2 cellular contexts compared by ENCODE assay signal in the genomic region with DNA sequence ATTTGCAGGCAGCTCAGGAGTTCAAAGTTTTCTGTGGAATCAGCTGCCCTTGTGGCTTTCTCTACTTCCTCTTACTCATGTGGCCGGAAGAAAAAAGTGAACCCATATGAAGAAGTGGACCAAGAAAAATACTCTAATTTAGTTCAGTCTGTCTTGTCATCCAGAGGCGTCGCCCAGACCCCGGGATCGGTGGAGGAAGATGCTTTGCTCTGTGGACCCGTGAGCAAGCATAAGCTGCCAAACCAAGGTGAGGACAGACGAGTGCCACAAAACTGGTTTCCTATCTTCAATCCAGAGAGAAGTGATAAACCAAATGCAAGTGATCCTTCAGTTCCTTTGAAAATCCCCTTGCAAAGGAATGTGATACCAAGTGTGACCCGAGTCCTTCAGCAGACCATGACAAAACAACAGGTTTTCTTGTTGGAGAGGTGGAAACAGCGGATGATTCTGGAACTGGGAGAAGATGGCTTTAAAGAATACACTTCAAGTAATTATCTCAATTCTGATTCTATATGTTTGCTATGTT.
TF ChIP-seq lines count a peak whose summit lies in the region.

No MANE protein-coding gene starts in this region.

TF ChIP-seq in GM12891, 5 proteins besides CTCF, POLR2A, EP300 and RAD21:
- TF ChIP-seq POLR2AphosphoS5 (IDR thresholded peaks at IDR 0.05; ENCODE audit: low read depth, low read length) (peak; percentile 81; the same call in 1 of the 2 replicates), PAX5 (IDR thresholded peaks at IDR 0.05; ENCODE audit: insufficient read depth, low read length, severe bottlenecking) (no peak), POU2F2 (IDR thresholded peaks at IDR 0.05; ENCODE audit: low read depth, low read length) (peak; percentile 21; the same call in 1 of the 2 replicates), TAF1 (IDR thresholded peaks at IDR 0.05; ENCODE audit: low read depth, low read length) (peak; percentile 83), SPI1 (IDR thresholded peaks at IDR 0.05; ENCODE audit: low read depth, low read length) (peak; percentile 70)

TF ChIP-seq in GM12878, 131 proteins besides CTCF, POLR2A, EP300 and RAD21 (continues in another document):
- TF ChIP-seq, protein P1, sequence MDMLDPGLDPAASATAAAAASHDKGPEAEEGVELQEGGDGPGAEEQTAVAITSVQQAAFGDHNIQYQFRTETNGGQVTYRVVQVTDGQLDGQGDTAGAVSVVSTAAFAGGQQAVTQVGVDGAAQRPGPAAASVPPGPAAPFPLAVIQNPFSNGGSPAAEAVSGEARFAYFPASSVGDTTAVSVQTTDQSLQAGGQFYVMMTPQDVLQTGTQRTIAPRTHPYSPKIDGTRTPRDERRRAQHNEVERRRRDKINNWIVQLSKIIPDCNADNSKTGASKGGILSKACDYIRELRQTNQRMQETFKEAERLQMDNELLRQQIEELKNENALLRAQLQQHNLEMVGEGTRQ (IDR thresholded peaks at IDR 0.05; ENCODE audit: borderline replicate concordance, low read depth, low read length): peak; percentile 33; the same call in 1 of the 2 replicates
- TF ChIP-seq ETV6 (conservative IDR thresholded peaks at IDR 0.05 in 1 of 2, IDR thresholded peaks at IDR 0.05 in 1 of 2; ENCODE audit: borderline replicate concordance in 1 of 2, low read depth in 1 of 2) (peak in 1 of 2 experiments; percentile 57; a peak in 1 of 4 replicates), POLR2AphosphoS2 (IDR thresholded peaks at IDR 0.05; ENCODE audit: low read depth, low read length) (peak; percentile 56; the same call in 1 of the 2 replicates), SIX5 (IDR thresholded peaks at IDR 0.05; ENCODE audit: low read depth, low read length, severe bottlenecking) (no peak), JUNB (IDR thresholded peaks at IDR 0.05) (peak; percentile 20; the same call in 1 of the 2 replicates), SIN3A (IDR thresholded peaks at IDR 0.05; ENCODE audit: low read depth, low read length) (peak; percentile 46; the same call in 1 of the 2 replicates), YY1 (IDR thresholded peaks at IDR 0.05; ENCODE audit: low read depth, low read length) (no peak), IKZF1 (conservative IDR thresholded peaks at IDR 0.05) (peak; percentile 25), NFIC (IDR thresholded peaks at IDR 0.05; ENCODE audit: low read depth, low read length) (peak; percentile 40; the same call in 1 of the 2 replicates), ZNF622 (IDR thresholded peaks at IDR 0.05) (no peak), GABPA (IDR thresholded peaks at IDR 0.05; ENCODE audit: low read depth) (peak; percentile 53; the same call in 1 of the 2 replicates), WRNIP1 (IDR thresholded peaks at IDR 0.05; ENCODE audit: borderline replicate concordance, low read depth, low read length) (peak; percentile 76; the same call in 1 of the 2 replicates), SMAD5 (IDR thresholded peaks at IDR 0.05; ENCODE audit: low read depth) (peak; percentile 82), EED (IDR thresholded peaks at IDR 0.05; ENCODE audit: low read depth) (peak; percentile 64; the same call in 1 of the 2 replicates), ZSCAN29 (IDR thresholded peaks at IDR 0.05) (no peak), PML (IDR thresholded peaks at IDR 0.05; ENCODE audit: low read length) (peak; percentile 54), BHLHE40 (IDR thresholded peaks at IDR 0.05; ENCODE audit: borderline replicate concordance in 1 of 2, low read depth in 2 of 2, low read length in 1 of 2) (peak; percentile 23 to 48; a peak in 1 of 4 replicates), CBFB (IDR thresholded peaks at IDR 0.05; ENCODE audit: low read depth) (peak; percentile 68; the same call in 1 of the 2 replicates), PAX5 (IDR thresholded peaks at IDR 0.05; ENCODE audit: borderline replicate concordance, low read depth, low read length) (peak; percentile 24; the same call in 1 of the 2 replicates), NRF1 (conservative IDR thresholded peaks at IDR 0.05; ENCODE audit: low read depth, low read length) (no peak), RUNX3 (IDR thresholded peaks at IDR 0.05; ENCODE audit: low read length) (peak; percentile 93), CREM (IDR thresholded peaks at IDR 0.05; ENCODE audit: low read depth) (no peak), SPI1 (IDR thresholded peaks at IDR 0.05; ENCODE audit: borderline replicate concordance, insufficient read depth, low read depth, low read length) (peak; percentile 71; the same call in 1 of the 2 replicates), IKZF2 (IDR thresholded peaks at IDR 0.05) (no peak; a peak in 1 of 4 replicates), RBBP5 (conservative IDR thresholded peaks at IDR 0.05) (no peak), TAF1 (IDR thresholded peaks at IDR 0.05; ENCODE audit: borderline replicate concordance, low read depth, low read length) (peak; percentile 68; the same call in 1 of the 2 replicates), DPF2 (IDR thresholded peaks at IDR 0.05) (peak; percentile 12; the same call in 1 of the 2 replicates), FOXM1 (IDR thresholded peaks at IDR 0.05; ENCODE audit: low read depth, low read length) (0 out of 2 replicates have a peak, but pooled peaks have one; percentile 16), CHD1 (IDR thresholded peaks at IDR 0.05; ENCODE audit: low read depth, low read length) (no peak)
- TF ChIP-seq, protein P2, sequence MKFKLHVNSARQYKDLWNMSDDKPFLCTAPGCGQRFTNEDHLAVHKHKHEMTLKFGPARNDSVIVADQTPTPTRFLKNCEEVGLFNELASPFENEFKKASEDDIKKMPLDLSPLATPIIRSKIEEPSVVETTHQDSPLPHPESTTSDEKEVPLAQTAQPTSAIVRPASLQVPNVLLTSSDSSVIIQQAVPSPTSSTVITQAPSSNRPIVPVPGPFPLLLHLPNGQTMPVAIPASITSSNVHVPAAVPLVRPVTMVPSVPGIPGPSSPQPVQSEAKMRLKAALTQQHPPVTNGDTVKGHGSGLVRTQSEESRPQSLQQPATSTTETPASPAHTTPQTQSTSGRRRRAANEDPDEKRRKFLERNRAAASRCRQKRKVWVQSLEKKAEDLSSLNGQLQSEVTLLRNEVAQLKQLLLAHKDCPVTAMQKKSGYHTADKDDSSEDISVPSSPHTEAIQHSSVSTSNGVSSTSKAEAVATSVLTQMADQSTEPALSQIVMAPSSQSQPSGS (IDR thresholded peaks at IDR 0.05; ENCODE audit: low read length): peak; percentile 11; the same call in 1 of the 2 replicates
- TF ChIP-seq, protein P3, sequence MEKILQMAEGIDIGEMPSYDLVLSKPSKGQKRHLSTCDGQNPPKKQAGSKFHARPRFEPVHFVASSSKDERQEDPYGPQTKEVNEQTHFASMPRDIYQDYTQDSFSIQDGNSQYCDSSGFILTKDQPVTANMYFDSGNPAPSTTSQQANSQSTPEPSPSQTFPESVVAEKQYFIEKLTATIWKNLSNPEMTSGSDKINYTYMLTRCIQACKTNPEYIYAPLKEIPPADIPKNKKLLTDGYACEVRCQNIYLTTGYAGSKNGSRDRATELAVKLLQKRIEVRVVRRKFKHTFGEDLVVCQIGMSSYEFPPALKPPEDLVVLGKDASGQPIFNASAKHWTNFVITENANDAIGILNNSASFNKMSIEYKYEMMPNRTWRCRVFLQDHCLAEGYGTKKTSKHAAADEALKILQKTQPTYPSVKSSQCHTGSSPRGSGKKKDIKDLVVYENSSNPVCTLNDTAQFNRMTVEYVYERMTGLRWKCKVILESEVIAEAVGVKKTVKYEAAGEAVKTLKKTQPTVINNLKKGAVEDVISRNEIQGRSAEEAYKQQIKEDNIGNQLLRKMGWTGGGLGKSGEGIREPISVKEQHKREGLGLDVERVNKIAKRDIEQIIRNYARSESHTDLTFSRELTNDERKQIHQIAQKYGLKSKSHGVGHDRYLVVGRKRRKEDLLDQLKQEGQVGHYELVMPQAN (conservative IDR thresholded peaks at IDR 0.05): peak; percentile 78
- TF ChIP-seq, protein P4, sequence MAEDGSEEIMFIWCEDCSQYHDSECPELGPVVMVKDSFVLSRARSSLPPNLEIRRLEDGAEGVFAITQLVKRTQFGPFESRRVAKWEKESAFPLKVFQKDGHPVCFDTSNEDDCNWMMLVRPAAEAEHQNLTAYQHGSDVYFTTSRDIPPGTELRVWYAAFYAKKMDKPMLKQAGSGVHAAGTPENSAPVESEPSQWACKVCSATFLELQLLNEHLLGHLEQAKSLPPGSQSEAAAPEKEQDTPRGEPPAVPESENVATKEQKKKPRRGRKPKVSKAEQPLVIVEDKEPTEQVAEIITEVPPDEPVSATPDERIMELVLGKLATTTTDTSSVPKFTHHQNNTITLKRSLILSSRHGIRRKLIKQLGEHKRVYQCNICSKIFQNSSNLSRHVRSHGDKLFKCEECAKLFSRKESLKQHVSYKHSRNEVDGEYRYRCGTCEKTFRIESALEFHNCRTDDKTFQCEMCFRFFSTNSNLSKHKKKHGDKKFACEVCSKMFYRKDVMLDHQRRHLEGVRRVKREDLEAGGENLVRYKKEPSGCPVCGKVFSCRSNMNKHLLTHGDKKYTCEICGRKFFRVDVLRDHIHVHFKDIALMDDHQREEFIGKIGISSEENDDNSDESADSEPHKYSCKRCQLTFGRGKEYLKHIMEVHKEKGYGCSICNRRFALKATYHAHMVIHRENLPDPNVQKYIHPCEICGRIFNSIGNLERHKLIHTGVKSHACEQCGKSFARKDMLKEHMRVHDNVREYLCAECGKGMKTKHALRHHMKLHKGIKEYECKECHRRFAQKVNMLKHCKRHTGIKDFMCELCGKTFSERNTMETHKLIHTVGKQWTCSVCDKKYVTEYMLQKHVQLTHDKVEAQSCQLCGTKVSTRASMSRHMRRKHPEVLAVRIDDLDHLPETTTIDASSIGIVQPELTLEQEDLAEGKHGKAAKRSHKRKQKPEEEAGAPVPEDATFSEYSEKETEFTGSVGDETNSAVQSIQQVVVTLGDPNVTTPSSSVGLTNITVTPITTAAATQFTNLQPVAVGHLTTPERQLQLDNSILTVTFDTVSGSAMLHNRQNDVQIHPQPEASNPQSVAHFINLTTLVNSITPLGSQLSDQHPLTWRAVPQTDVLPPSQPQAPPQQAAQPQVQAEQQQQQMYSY (CRISPR knock-in tag; IDR thresholded peaks at IDR 0.05): no peak
- TF ChIP-seq, protein P5, sequence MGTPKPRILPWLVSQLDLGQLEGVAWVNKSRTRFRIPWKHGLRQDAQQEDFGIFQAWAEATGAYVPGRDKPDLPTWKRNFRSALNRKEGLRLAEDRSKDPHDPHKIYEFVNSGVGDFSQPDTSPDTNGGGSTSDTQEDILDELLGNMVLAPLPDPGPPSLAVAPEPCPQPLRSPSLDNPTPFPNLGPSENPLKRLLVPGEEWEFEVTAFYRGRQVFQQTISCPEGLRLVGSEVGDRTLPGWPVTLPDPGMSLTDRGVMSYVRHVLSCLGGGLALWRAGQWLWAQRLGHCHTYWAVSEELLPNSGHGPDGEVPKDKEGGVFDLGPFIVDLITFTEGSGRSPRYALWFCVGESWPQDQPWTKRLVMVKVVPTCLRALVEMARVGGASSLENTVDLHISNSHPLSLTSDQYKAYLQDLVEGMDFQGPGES (IDR thresholded peaks at IDR 0.05): no peak
- TF ChIP-seq, protein P6, sequence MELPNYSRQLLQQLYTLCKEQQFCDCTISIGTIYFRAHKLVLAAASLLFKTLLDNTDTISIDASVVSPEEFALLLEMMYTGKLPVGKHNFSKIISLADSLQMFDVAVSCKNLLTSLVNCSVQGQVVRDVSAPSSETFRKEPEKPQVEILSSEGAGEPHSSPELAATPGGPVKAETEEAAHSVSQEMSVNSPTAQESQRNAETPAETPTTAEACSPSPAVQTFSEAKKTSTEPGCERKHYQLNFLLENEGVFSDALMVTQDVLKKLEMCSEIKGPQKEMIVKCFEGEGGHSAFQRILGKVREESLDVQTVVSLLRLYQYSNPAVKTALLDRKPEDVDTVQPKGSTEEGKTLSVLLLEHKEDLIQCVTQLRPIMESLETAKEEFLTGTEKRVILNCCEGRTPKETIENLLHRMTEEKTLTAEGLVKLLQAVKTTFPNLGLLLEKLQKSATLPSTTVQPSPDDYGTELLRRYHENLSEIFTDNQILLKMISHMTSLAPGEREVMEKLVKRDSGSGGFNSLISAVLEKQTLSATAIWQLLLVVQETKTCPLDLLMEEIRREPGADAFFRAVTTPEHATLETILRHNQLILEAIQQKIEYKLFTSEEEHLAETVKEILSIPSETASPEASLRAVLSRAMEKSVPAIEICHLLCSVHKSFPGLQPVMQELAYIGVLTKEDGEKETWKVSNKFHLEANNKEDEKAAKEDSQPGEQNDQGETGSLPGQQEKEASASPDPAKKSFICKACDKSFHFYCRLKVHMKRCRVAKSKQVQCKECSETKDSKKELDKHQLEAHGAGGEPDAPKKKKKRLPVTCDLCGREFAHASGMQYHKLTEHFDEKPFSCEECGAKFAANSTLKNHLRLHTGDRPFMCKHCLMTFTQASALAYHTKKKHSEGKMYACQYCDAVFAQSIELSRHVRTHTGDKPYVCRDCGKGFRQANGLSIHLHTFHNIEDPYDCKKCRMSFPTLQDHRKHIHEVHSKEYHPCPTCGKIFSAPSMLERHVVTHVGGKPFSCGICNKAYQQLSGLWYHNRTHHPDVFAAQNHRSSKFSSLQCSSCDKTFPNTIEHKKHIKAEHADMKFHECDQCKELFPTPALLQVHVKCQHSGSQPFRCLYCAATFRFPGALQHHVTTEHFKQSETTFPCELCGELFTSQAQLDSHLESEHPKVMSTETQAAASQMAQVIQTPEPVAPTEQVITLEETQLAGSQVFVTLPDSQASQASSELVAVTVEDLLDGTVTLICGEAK (IDR thresholded peaks at IDR 0.05; ENCODE audit: borderline replicate concordance): peak; percentile 46; the same call in 1 of the 2 replicates
- TF ChIP-seq, protein P7, sequence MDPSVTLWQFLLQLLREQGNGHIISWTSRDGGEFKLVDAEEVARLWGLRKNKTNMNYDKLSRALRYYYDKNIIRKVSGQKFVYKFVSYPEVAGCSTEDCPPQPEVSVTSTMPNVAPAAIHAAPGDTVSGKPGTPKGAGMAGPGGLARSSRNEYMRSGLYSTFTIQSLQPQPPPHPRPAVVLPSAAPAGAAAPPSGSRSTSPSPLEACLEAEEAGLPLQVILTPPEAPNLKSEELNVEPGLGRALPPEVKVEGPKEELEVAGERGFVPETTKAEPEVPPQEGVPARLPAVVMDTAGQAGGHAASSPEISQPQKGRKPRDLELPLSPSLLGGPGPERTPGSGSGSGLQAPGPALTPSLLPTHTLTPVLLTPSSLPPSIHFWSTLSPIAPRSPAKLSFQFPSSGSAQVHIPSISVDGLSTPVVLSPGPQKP (IDR thresholded peaks at IDR 0.05; ENCODE audit: low read depth, low read length): no peak
- TF ChIP-seq, protein P8, sequence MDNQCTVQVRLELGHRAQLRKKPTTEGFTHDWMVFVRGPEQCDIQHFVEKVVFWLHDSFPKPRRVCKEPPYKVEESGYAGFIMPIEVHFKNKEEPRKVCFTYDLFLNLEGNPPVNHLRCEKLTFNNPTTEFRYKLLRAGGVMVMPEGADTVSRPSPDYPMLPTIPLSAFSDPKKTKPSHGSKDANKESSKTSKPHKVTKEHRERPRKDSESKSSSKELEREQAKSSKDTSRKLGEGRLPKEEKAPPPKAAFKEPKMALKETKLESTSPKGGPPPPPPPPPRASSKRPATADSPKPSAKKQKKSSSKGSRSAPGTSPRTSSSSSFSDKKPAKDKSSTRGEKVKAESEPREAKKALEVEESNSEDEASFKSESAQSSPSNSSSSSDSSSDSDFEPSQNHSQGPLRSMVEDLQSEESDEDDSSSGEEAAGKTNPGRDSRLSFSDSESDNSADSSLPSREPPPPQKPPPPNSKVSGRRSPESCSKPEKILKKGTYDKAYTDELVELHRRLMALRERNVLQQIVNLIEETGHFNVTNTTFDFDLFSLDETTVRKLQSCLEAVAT (IDR thresholded peaks at IDR 0.05): peak; percentile 29
- TF ChIP-seq, protein P9, sequence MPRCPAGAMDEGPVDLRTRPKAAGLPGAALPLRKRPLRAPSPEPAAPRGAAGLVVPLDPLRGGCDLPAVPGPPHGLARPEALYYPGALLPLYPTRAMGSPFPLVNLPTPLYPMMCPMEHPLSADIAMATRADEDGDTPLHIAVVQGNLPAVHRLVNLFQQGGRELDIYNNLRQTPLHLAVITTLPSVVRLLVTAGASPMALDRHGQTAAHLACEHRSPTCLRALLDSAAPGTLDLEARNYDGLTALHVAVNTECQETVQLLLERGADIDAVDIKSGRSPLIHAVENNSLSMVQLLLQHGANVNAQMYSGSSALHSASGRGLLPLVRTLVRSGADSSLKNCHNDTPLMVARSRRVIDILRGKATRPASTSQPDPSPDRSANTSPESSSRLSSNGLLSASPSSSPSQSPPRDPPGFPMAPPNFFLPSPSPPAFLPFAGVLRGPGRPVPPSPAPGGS (IDR thresholded peaks at IDR 0.05; ENCODE audit: borderline replicate concordance, insufficient read depth, low read depth, low read length, poor library complexity, severe bottlenecking): no peak
